ENCODE assay signal across 8 cellular contexts in genomic region chr1:155070392-155070700, GRCh38. TPM values are rescaled to one million over a fixed set of nuclear protein-coding genes. Genes with fewer than 3 reads are reported as not detected.
DNase-seq lines count a peak whose midpoint lies in the region; ATAC-seq and TF ChIP-seq lines count a peak whose summit lies in the region.

No MANE protein-coding gene starts in this region.

- POLR2A ChIA-PET in MCF 10A (lab: Yijun Ruan, JAX) = interaction anchor here (0.6 to 1.9 kb wide), 3 partner anchors 8 to 30 kb away, joined by 4 to 5 read pairs (median 4); partner anchors contain the start of gene EFNA3

- H3K9me3 ChIP-seq in breast epithelium (no peaks in the 10 kb centered on the region), upper lobe of left lung (no peaks in the 10 kb centered on the region)

- H3K4me3 Mint-ChIP-seq in MCF 10A (ENCODE audit: unreplicated experiment) (no peak overlapping the region), mesothelial cell of epicardium (peak overlapping the region; percentile 61)
- H3K4me3 Mint-ChIP-seq in central memory CD8-positive, alpha-beta T cell = peak overlapping the region; percentile 19

- peaks cover 0 to 6% of the 10 kb centered on the region in 2 donors for H3K4me1 ChIP-seq in breast epithelium
- peaks cover 15 to 25% (median 17%) of the 10 kb centered on the region in 4 donors for H3K4me1 ChIP-seq in upper lobe of left lung

- CTCF ChIA-PET in MCF 10A (lab: Yijun Ruan, JAX) = interaction anchor here (0.5 to 1.5 kb wide), 5 partner anchors 13 to 590 kb away, joined by 3 to 5 read pairs (median 3); no protein-coding TSS in a partner anchor

- H3K27me3 ChIP-seq in breast epithelium (no peaks in the 10 kb centered on the region), upper lobe of left lung (no peaks in the 10 kb centered on the region)

- H3K27ac ChIP-seq in breast epithelium (peak overlapping the region; percentile 51 to 73), upper lobe of left lung (peak overlapping the region in 2 of 4 donors; percentile 27 to 65)

- peak overlapping the region; percentile 37 to 72 (median 49) for H3K4me3 ChIP-seq in breast epithelium
- peak overlapping the region in 3 of 4 donors; percentile 40 to 47 (median 44) for H3K4me3 ChIP-seq in upper lobe of left lung

- intact Hi-C loops in breast epithelium (cut with DNase I; ENCODE audit: low total_unique reads) (no loop called here), MCF 10A (cut with micrococcal nuclease) (no loop called here)

- H3K27ac Mint-ChIP-seq in MCF 10A (ENCODE audit: low read depth, unreplicated experiment) (no peak overlapping the region), mesothelial cell of epicardium (peak overlapping the region; percentile 4)
- H3K27ac Mint-ChIP-seq in central memory CD8-positive, alpha-beta T cell (ENCODE audit: low read depth) = no peak overlapping the region

- no peak for TF ChIP-seq POLR2A in breast epithelium (IDR thresholded peaks at IDR 0.05)
- no peak for TF ChIP-seq POLR2A in upper lobe of left lung (IDR thresholded peaks at IDR 0.05)

- ATAC-seq in central memory CD8-positive, alpha-beta T cell (replicated peaks; ENCODE audit: extremely low read depth, poor library complexity, severe bottlenecking) = no peak
- ATAC-seq in upper lobe of left lung (ENCODE audit: low FRiP score in 2 of 2) = no peak

- no peak for DNase-seq in breast epithelium (ENCODE audit: low spot score in 2 of 2)
- DNase-seq in MCF 10A (ENCODE audit: unreplicated experiment) = no peak
- no peak for DNase-seq in central memory CD8-positive, alpha-beta T cell (ENCODE audit: low spot score in 2 of 2)
- DNase-seq in mesothelial cell of epicardium (ENCODE audit: low spot score in 2 of 2, unreplicated experiment in 2 of 2) = no peak
- DNase-seq in upper lobe of left lung = no peak
- no peak for DNase-seq in stimulated activated CD4-positive, alpha-beta T cell treated with anti-CD3 and anti-CD28 coated beads, Interleukin-2, amount 100 ng/mL, for 48 hours
- DNase-seq in NCI-H128 (lab: John Stamatoyannopoulos, UW; ENCODE audit: unreplicated experiment) = no peak
- no peak for DNase-seq in NK-92 treated with Interleukin-12 subunit alpha and Interleukin-12 subunit beta, amount 100 ng/mL, for 24 hours (lab: John Stamatoyannopoulos, UW)

- 43 to 44% methylated on average over 10 to 13 of the region's 13 CpGs for WGBS in upper lobe of left lung, 2 donors

- no peak for TF ChIP-seq CTCF in breast epithelium (IDR thresholded peaks at IDR 0.05)
- no peak for TF ChIP-seq CTCF in MCF 10A (IDR thresholded peaks at IDR 0.05; ENCODE audit: unreplicated experiment)
- TF ChIP-seq CTCF in mesothelial cell of epicardium (IDR thresholded peaks at IDR 0.05; ENCODE audit: unreplicated experiment) = no peak
- no peak for TF ChIP-seq CTCF in upper lobe of left lung (IDR thresholded peaks at IDR 0.05)

- H3K4me1 Mint-ChIP-seq in MCF 10A (ENCODE audit: insufficient read depth, unreplicated experiment) (peaks cover 11% of the 10 kb centered on the region), mesothelial cell of epicardium (peaks cover 20% of the 10 kb centered on the region)
- H3K4me1 Mint-ChIP-seq in central memory CD8-positive, alpha-beta T cell = peaks cover 31% of the 10 kb centered on the region

- no peaks in the 10 kb centered on the region for H3K36me3 ChIP-seq in breast epithelium
- peaks cover 0 to 3% (median 2%) of the 10 kb centered on the region in 4 donors for H3K36me3 ChIP-seq in upper lobe of left lung

- no peaks in the 10 kb centered on the region for H3K9me3 Mint-ChIP-seq in MCF 10A (ENCODE audit: unreplicated experiment)
- H3K9me3 Mint-ChIP-seq in central memory CD8-positive, alpha-beta T cell = no peaks in the 10 kb centered on the region
- H3K9me3 Mint-ChIP-seq in mesothelial cell of epicardium = no peaks in the 10 kb centered on the region

- H3K27me3 Mint-ChIP-seq in MCF 10A (ENCODE audit: insufficient read depth, unreplicated experiment) = no peaks in the 10 kb centered on the region
- no peaks in the 10 kb centered on the region for H3K27me3 Mint-ChIP-seq in central memory CD8-positive, alpha-beta T cell
- H3K27me3 Mint-ChIP-seq in mesothelial cell of epicardium (ENCODE audit: low read depth) = peaks cover 26% of the 10 kb centered on the region

- H3K36me3 Mint-ChIP-seq in MCF 10A (ENCODE audit: insufficient read depth, unreplicated experiment) (peaks cover 35% of the 10 kb centered on the region), mesothelial cell of epicardium (peaks cover 13% of the 10 kb centered on the region)
- H3K36me3 Mint-ChIP-seq in central memory CD8-positive, alpha-beta T cell (ENCODE audit: insufficient read depth) = peaks cover 4% of the 10 kb centered on the region

- no peak for TF ChIP-seq EP300 in upper lobe of left lung (IDR thresholded peaks at IDR 0.05)

- no TSS peak for BruUV-seq in MCF 10A (replicated peaks; lab: Mats Ljungman, UMichigan)

RNA-seq across cellular contexts. Expression of gene EFNA4, which starts 6.8 kb away (rescaled TPM):
- total RNA-seq in breast epithelium (10 to 100 TPM in 2 of 3 donors, 1 to 10 TPM in 1; 4.8 to 26.6 (median 23.9) TPM), MCF 10A (2022) (7.4 and 9.5 TPM in 2 replicates), mesothelial cell of epicardium (30.8 to 31.2 TPM (median 30.9 TPM) in 3 replicates), upper lobe of left lung (1 to 10 TPM; 2.8 to 8.1 (median 7.0) TPM)

RNA-seq across cellular contexts. Expression of gene EFNA3, which starts 8.3 kb away (rescaled TPM):
- total RNA-seq in breast epithelium (1 to 10 TPM; 1.6 to 7.2 (median 6.6) TPM), MCF 10A (2022) (1.6 and 1.7 TPM in 2 replicates), mesothelial cell of epicardium (14.6 to 17.8 TPM (median 15.4 TPM) in 3 replicates), upper lobe of left lung (1 to 10 TPM in 4 of 6 donors, under 1 TPM in 2; 0.33 to 2.1 (median 1.4) TPM)

RNA-seq across cellular contexts. Expression of gene ADAM15, which starts 19.2 kb away (rescaled TPM):
- total RNA-seq in breast epithelium (100 to 1,000 TPM in 2 of 3 donors, 10 to 100 TPM in 1; 97.8 to 155 (median 109) TPM), MCF 10A (2022) (385 and 456 TPM in 2 replicates), mesothelial cell of epicardium (32.7 to 36.1 TPM (median 36.1 TPM) in 3 replicates), upper lobe of left lung (100 to 1,000 TPM in 4 of 6 donors, 10 to 100 TPM in 2; 52.1 to 246 (median 106) TPM)

RNA-seq across cellular contexts. Expression of gene DCST1, which starts 36.7 kb away (rescaled TPM):
- total RNA-seq in breast epithelium (under 1 TPM; 0.16 to 0.66 (median 0.44) TPM), MCF 10A (2022) (0.21 and 0.42 TPM in 2 replicates), mesothelial cell of epicardium (0.58 TPM in 1 of 3 replicates, not detected in the others), upper lobe of left lung (under 1 TPM in 1 of 6 donors, not detected in 5; 0.89 TPM)

RNA-seq across cellular contexts. Expression of gene DCST2, which starts 36.8 kb away (rescaled TPM):
- 1 to 10 TPM in 2 of 3 donors, under 1 TPM in 1; 0.48 to 4.4 (median 3.3) TPM for total RNA-seq in breast epithelium
- 0.91 and 1.8 TPM in 2 replicates for total RNA-seq in MCF 10A (2022)
- total RNA-seq in mesothelial cell of epicardium = 1.8 to 2.9 TPM (median 1.9 TPM) in 3 replicates
- 1 to 10 TPM in 4 of 6 donors, under 1 TPM in 2; 0.49 to 2.1 (median 1.1) TPM for total RNA-seq in upper lobe of left lung
